ENCODE assay signal across 1 cellular context in the genomic region with DNA sequence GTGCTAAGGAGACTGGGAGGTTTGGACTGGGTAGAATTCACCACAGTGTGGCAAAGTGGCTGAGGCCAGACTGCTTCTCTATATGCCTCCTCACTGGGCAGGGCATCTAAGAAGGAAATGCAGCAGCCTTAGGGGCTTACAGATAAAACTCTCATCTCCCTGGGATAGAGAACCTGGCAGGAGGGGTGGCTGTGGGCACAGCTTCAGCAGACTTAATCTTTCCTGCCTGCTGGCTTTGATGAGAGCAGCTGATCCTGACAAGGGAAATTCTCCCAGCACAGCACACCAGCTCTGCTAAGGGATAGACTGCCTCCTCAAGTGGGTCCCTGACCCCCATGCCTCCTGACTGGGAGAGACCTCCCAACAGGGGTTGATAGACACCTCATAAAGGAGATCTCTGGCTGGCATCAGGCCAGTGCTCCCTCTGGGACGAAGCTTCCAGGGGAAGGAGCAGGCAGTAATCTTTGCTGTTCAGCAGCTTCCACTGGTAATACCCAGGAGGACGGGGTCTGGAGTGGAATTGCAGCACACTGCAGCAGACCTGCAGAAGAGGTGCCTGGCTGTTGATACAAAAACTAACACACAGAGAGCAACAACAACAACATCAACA.
TF ChIP-seq lines count a peak whose summit lies in the region.

No MANE protein-coding gene starts in this region.

TF ChIP-seq in SK-N-SH treated with all-trans-retinoic acid at 6 μM for 48 hours, 23 proteins besides CTCF, POLR2A, EP300 and RAD21 (continued from another document):
- TF ChIP-seq CSDC2 (CRISPR knock-in tag; IDR thresholded peaks at IDR 0.05): no peak
- no peak for TF ChIP-seq ZFP3 (CRISPR knock-in tag; IDR thresholded peaks at IDR 0.05)
- no peak for TF ChIP-seq TCF4 (CRISPR knock-in tag; IDR thresholded peaks at IDR 0.05; ENCODE audit: borderline replicate concordance)
- no peak for TF ChIP-seq GLIS3 (CRISPR knock-in tag; IDR thresholded peaks at IDR 0.05)
- no peak for TF ChIP-seq BACH2 (CRISPR knock-in tag; IDR thresholded peaks at IDR 0.05; ENCODE audit: borderline replicate concordance)
- no peak for TF ChIP-seq SNAI2 (CRISPR knock-in tag; IDR thresholded peaks at IDR 0.05)
- no peak for TF ChIP-seq ZNF565 (CRISPR knock-in tag; conservative IDR thresholded peaks at IDR 0.05; ENCODE audit: low read depth)
- no peak for TF ChIP-seq ZFP30 (CRISPR knock-in tag; IDR thresholded peaks at IDR 0.05)
- no peak for TF ChIP-seq RARB (CRISPR knock-in tag; IDR thresholded peaks at IDR 0.05)
- TF ChIP-seq TOX (CRISPR knock-in tag; IDR thresholded peaks at IDR 0.05; ENCODE audit: borderline replicate concordance): no peak
TF ChIP-seq in SK-N-SH treated with all-trans-retinoic acid at 6 μM for 48 hours: peak in this region for 0.
